ENCODE assay signal across 11 cellular contexts in genomic region chr2:20568501-20569463, GRCh38.
DNase-seq lines count a peak whose midpoint lies in the region; ATAC-seq and TF ChIP-seq lines count a peak whose summit lies in the region.
"Had no signal": no experiment of that assay in that cellular context is flagged by ENCODE, and none has a peak within 500 bp of the region (broad histone marks: within the 10 kb centered on the region; RNA-seq: fewer than 3 reads in every experiment).

No MANE protein-coding gene starts in this region.

- H3K36me3 ChIP-seq in breast epithelium = no peaks in the 10 kb centered on the region

- no peak for TF ChIP-seq CTCF in breast epithelium (IDR thresholded peaks at IDR 0.05)
- no peak for TF ChIP-seq CTCF in MCF 10A (IDR thresholded peaks at IDR 0.05; ENCODE audit: unreplicated experiment)

- intact Hi-C loops in breast epithelium (cut with DNase I; ENCODE audit: low total_unique reads) = no loop called here
- intact Hi-C loops in MCF 10A (cut with micrococcal nuclease) = no loop called here

- H3K4me3 ChIP-seq in breast epithelium = no peak overlapping the region

- no peak for TF ChIP-seq POLR2A in breast epithelium (IDR thresholded peaks at IDR 0.05)

- no peaks in the 10 kb centered on the region for H3K9me3 Mint-ChIP-seq in MCF 10A (ENCODE audit: unreplicated experiment)
- no peaks in the 10 kb centered on the region for H3K9me3 Mint-ChIP-seq in activated CD4-positive, alpha-beta T cell treated with anti-CD3 and anti-CD28 coated beads, Interleukin-2, amount 10 ng/mL, durations not matched to agents 7 days and 5 days

- H3K4me1 Mint-ChIP-seq in MCF 10A (ENCODE audit: insufficient read depth, unreplicated experiment) = no peaks in the 10 kb centered on the region
- H3K4me1 Mint-ChIP-seq in activated CD4-positive, alpha-beta T cell treated with anti-CD3 and anti-CD28 coated beads, Interleukin-2, amount 10 ng/mL, durations not matched to agents 7 days and 5 days = peaks cover 4% of the 10 kb centered on the region

- H3K27me3 Mint-ChIP-seq in MCF 10A (ENCODE audit: insufficient read depth, unreplicated experiment) = no peaks in the 10 kb centered on the region
- peaks cover 6% of the 10 kb centered on the region for H3K27me3 Mint-ChIP-seq in activated CD4-positive, alpha-beta T cell treated with anti-CD3 and anti-CD28 coated beads, Interleukin-2, amount 10 ng/mL, durations not matched to agents 7 days and 5 days

- DNase-seq in breast epithelium (ENCODE audit: low spot score in 2 of 2) (peak in 1 of 2 donors; percentile 59), MCF 10A (ENCODE audit: unreplicated experiment) (no peak), myocyte (ENCODE audit: low read depth) (peak; percentile 66), NOMO-1 treated with DMSO at 0.1 percent for 48 hours (lab: John Stamatoyannopoulos, UW; ENCODE audit: unreplicated experiment) (no peak), NOMO-1 (lab: John Stamatoyannopoulos, UW; ENCODE audit: unreplicated experiment in 2 of 2) (no peak)
- no peak for DNase-seq in NK-92 treated with Interleukin-12 subunit alpha and Interleukin-12 subunit beta, amount 100 ng/mL, for 24 hours (lab: John Stamatoyannopoulos, UW)
- DNase-seq in activated CD4-positive, alpha-beta T cell treated with anti-CD3 and anti-CD28 coated beads, Interleukin-2, amount 10 ng/mL, durations not matched to agents 7 days and 5 days = no peak
- DNase-seq: ACHN; activated CD8-positive, alpha-beta memory T cell treated with anti-CD3 and anti-CD28 coated beads, Interleukin-2, amount 50 U/mL, for 4 hours; NCI-H2227 treated with DMSO at 0.1 percent for 48 hours had no signal

- CTCF ChIA-PET in MCF 10A (lab: Yijun Ruan, JAX) = interaction anchor here (0.5 to 0.9 kb wide), 3 partner anchors 21 to 145 kb away, joined by 3 to 4 read pairs (median 3); no protein-coding TSS in a partner anchor
- CTCF ChIA-PET in activated CD4-positive, alpha-beta T cell treated with anti-CD3 and anti-CD28 coated beads, Interleukin-2, amount 10 ng/mL, durations not matched to agents 7 days and 5 days (lab: Charles Lee) = interaction anchor here (0.6 to 1.4 kb wide), 5 partner anchors 10 to 859 kb away, joined by 3 to 5 read pairs (median 3); no protein-coding TSS in a partner anchor

- peak overlapping the region; percentile 72 to 87 for H3K27ac ChIP-seq in breast epithelium

- no peaks in the 10 kb centered on the region for H3K36me3 Mint-ChIP-seq in MCF 10A (ENCODE audit: insufficient read depth, unreplicated experiment)
- no peaks in the 10 kb centered on the region for H3K36me3 Mint-ChIP-seq in activated CD4-positive, alpha-beta T cell treated with anti-CD3 and anti-CD28 coated beads, Interleukin-2, amount 10 ng/mL, durations not matched to agents 7 days and 5 days (ENCODE audit: low read depth)

- peak; percentile 66 for ATAC-seq in esophagus mucosa

- H3K9me3 ChIP-seq in breast epithelium = no peaks in the 10 kb centered on the region

- POLR2A ChIA-PET in MCF 10A (lab: Yijun Ruan, JAX) = no interaction called here
- POLR2A ChIA-PET in activated CD4-positive, alpha-beta T cell treated with anti-CD3 and anti-CD28 coated beads, Interleukin-2, amount 10 ng/mL, durations not matched to agents 7 days and 5 days (lab: Charles Lee) = no interaction called here

- no peaks in the 10 kb centered on the region for H3K27me3 ChIP-seq in breast epithelium

- no peak overlapping the region for H3K4me3 Mint-ChIP-seq in MCF 10A (ENCODE audit: unreplicated experiment)
- H3K4me3 Mint-ChIP-seq in activated CD4-positive, alpha-beta T cell treated with anti-CD3 and anti-CD28 coated beads, Interleukin-2, amount 10 ng/mL, durations not matched to agents 7 days and 5 days = no peak overlapping the region

- H3K27ac Mint-ChIP-seq in MCF 10A (ENCODE audit: low read depth, unreplicated experiment) = no peak overlapping the region
- H3K27ac Mint-ChIP-seq in activated CD4-positive, alpha-beta T cell treated with anti-CD3 and anti-CD28 coated beads, Interleukin-2, amount 10 ng/mL, durations not matched to agents 7 days and 5 days = no peak overlapping the region

- BruUV-seq in MCF 10A (replicated peaks; lab: Mats Ljungman, UMichigan) = no TSS peak

- H3K4me1 ChIP-seq in breast epithelium = peaks cover 0 to 5% of the 10 kb centered on the region in 2 donors
